9 cellular contexts compared by ENCODE assay signal in the genomic region with DNA sequence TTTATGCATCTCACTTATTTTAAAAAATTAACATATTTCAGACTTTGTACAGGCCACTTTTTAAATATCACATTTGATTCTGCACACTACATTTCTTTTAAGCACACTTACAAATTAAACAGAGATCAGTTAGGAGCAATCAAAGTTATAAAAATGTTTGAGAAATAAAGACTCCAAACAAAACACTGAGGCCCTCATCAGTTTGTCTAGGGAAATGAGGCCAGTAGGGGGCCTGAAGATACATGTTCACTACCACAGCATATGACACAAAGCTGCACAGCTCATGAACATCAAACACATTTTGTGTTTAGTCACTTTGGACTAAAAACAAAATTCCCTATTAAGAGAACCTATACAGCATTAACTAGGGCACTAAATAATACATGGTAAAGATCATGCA.
A peak's percentile ranks its signal among the peaks of the same experiment; 100 is the strongest.
DNase-seq lines count a peak whose midpoint lies in the region; ATAC-seq and TF ChIP-seq lines count a peak whose summit lies in the region.
"Had no signal": no experiment of that assay in that cellular context is flagged by ENCODE, and none has a peak within 500 bp of the region (broad histone marks: within the 10 kb centered on the region; RNA-seq: fewer than 3 reads in every experiment).

No MANE protein-coding gene starts in this region.

- no peaks in the 10 kb centered on the region for H3K36me3 Mint-ChIP-seq in neural crest cell (ENCODE audit: low read depth)
- H3K36me3 Mint-ChIP-seq: memory B cell had no signal

- H3K27ac Mint-ChIP-seq in neural crest cell (ENCODE audit: unreplicated experiment) = no peak overlapping the region
- H3K27ac Mint-ChIP-seq: memory B cell had no signal

- no peak overlapping the region for H3K4me3 Mint-ChIP-seq in neural crest cell
- H3K4me3 Mint-ChIP-seq: memory B cell had no signal

- peaks cover 3% of the 10 kb centered on the region for H3K9me3 Mint-ChIP-seq in neural crest cell
- H3K9me3 Mint-ChIP-seq: memory B cell had no signal

- no peaks in the 10 kb centered on the region for H3K27me3 Mint-ChIP-seq in neural crest cell (ENCODE audit: low read depth)
- H3K27me3 Mint-ChIP-seq: memory B cell had no signal

- in situ Hi-C loops in G401 (cut with HindIII; ENCODE audit: low sequenced_read_pairs) = no loop called here

- H3K4me3 ChIP-seq in choroid plexus epithelial cell (ENCODE audit: low read depth, low read length) = no peak overlapping the region

- peak; percentile 10 for DNase-seq in G401 (ENCODE audit: low spot score)
- DNase-seq in Kasumi-1 (lab: John Stamatoyannopoulos, UW) = peak; percentile 42 to 54
- peak; percentile 88 for DNase-seq in choroid plexus epithelial cell (ENCODE audit: low read depth)
- no peak for DNase-seq in neural crest cell (ENCODE audit: low read depth, low spot score)
- DNase-seq in NOMO-1 treated with dmso at 0.1 percent for 144 hours (lab: John Stamatoyannopoulos, UW; ENCODE audit: unreplicated experiment) = no peak
- no peak for DNase-seq in activated effector memory CD4-positive, alpha-beta T cell treated with anti-CD3 and anti-CD28 coated beads, Interleukin-2, amount 50 U/mL, for 16 hours

- peaks cover 6% of the 10 kb centered on the region for H3K4me1 Mint-ChIP-seq in neural crest cell
- H3K4me1 Mint-ChIP-seq: memory B cell had no signal

- TF ChIP-seq CTCF in choroid plexus epithelial cell (conservative IDR thresholded peaks at IDR 0.05; ENCODE audit: low read depth, low read length) (peak; percentile 74), neural crest cell (conservative IDR thresholded peaks at IDR 0.05) (peak; percentile 55)

- ATAC-seq in HG02798 (IDR thresholded peaks at IDR 0.05; ENCODE audit: poor library complexity, unreplicated experiment) (no peak), GM19395 (IDR thresholded peaks at IDR 0.05; ENCODE audit: unreplicated experiment) (no peak)

Comparison
In these comparisons a context has a peak if more than half of its experiments do, and no peak if none do; other contexts are left out.
1. DNase-seq: peak in G401 (single experiment), Kasumi-1 (2 of 2) and choroid plexus epithelial cell (single experiment); none in neural crest cell (single experiment), NOMO-1 treated with dmso at 0.1 percent for 144 hours (single experiment) and activated effector memory CD4-positive, alpha-beta T cell treated with anti-CD3 and anti-CD28 coated beads, Interleukin-2, amount 50 U/mL, for 16 hours (single experiment).